Comparison of ENCODE assay signal across 13 cellular contexts in the genomic region with DNA sequence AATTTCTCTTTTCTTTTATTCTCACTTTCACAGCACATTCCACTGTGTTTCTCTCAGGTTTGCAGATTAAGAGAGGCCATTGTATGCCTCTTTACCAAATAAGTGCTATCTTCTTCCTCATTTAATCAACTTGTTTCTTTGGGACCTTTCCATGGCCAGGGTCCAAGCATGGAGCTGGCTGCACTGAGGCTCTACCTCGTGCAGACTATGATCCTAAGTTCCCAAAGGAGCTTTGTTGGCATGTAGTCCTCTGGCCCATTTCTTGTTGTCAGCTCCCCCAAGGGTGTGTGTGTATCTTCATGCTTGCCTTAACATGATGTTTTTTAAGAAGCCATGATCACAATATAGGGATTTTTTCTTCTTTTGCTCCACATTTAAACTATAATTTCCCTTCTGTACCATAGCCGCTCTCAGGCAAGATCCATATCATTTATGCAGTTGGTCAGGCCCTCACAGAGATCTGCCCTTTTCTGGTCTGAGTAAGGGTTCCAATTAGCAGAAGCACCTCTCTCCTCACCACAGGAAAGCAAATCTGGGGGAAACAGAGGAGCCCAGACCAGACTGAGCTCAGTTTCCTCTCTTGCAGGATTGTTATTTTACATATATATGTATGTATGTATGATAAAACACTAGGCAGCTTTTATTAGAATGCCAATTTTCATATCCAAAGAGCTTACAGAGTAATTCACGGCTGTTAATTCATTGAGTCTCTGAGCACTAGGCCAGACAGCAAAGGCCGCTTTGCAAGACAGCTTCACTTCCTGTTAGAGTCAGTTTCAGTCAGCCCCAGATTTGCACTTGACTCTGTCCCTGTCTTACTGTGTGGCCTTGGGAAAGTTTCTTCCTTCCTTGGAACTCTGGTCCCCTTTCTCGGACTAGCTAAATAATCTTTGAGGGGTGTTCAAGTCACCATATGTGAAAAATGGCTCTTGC. TPM values are rescaled to one million over a fixed set of nuclear protein-coding genes. Genes with fewer than 3 reads are reported as not detected.
DNase-seq lines count a peak whose midpoint lies in the region; ATAC-seq and TF ChIP-seq lines count a peak whose summit lies in the region.
"Had no signal": no experiment of that assay in that cellular context is flagged by ENCODE, and none has a peak within 500 bp of the region (broad histone marks: within the 10 kb centered on the region; RNA-seq: fewer than 3 reads in every experiment).

No MANE protein-coding gene starts in this region.

- no peak for TF ChIP-seq CTCF in uterus (IDR thresholded peaks at IDR 0.05)

- no peak for TF ChIP-seq POLR2A in uterus (IDR thresholded peaks at IDR 0.05)

- no peaks in the 10 kb centered on the region for H3K4me1 Mint-ChIP-seq in activated T-cell treated with anti-CD3 and anti-CD28 coated beads, Interleukin-2, amount 50 U/mL, for 72 hours (ENCODE audit: low read depth)
- no peaks in the 10 kb centered on the region for H3K4me1 Mint-ChIP-seq in activated T-cell treated with anti-CD3 and anti-CD28 coated beads, Interleukin-2, amount 50 U/mL, for 24 hours (ENCODE audit: low read depth)
- H3K4me1 Mint-ChIP-seq: T-cell had no signal

- H3K36me3 ChIP-seq in uterus = no peaks in the 10 kb centered on the region

- no peaks in the 10 kb centered on the region for H3K27me3 Mint-ChIP-seq in activated T-cell treated with anti-CD3 and anti-CD28 coated beads, Interleukin-2, amount 50 U/mL, for 72 hours (ENCODE audit: low read depth)
- no peaks in the 10 kb centered on the region for H3K27me3 Mint-ChIP-seq in activated T-cell treated with anti-CD3 and anti-CD28 coated beads, Interleukin-2, amount 50 U/mL, for 24 hours
- H3K27me3 Mint-ChIP-seq: T-cell had no signal

- H3K4me1 ChIP-seq in uterus = no peaks in the 10 kb centered on the region

- DNase-seq in activated T-cell treated with anti-CD3 and anti-CD28 coated beads, Interleukin-2, amount 50 U/mL, for 72 hours = no peak
- DNase-seq in activated T-cell treated with anti-CD3 and anti-CD28 coated beads, Interleukin-2, amount 50 U/mL, for 24 hours = no peak
- DNase-seq in left cardiac atrium (peak; percentile 52), uterus (peak; percentile 32 to 63), activated gamma-delta T cell (lab: John Stamatoyannopoulos, UW) (no peak), SK-N-DZ (ENCODE audit: low spot score) (no peak)
- no peak for DNase-seq in stimulated activated CD8-positive, alpha-beta memory T cell treated with anti-CD3 and anti-CD28 coated beads, Interleukin-4, amount 100 ng/mL, for 48 hours
- DNase-seq: H9, IMR-90, mammary epithelial cell, retina, T-cell had no signal

- H3K27ac ChIP-seq in uterus = peak overlapping the region; percentile 24 to 85

- intact Hi-C loops in left cardiac atrium (cut with DNase I) = no loop called here
- intact Hi-C loops in uterus (cut with DNase I; ENCODE audit: low total_unique reads) = no loop called here

- H3K36me3 Mint-ChIP-seq in activated T-cell treated with anti-CD3 and anti-CD28 coated beads, Interleukin-2, amount 50 U/mL, for 72 hours (ENCODE audit: insufficient read depth in 2 of 2) = peaks cover 2 to 6% of the 10 kb centered on the region in 2 donors
- H3K36me3 Mint-ChIP-seq in activated T-cell treated with anti-CD3 and anti-CD28 coated beads, Interleukin-2, amount 50 U/mL, for 24 hours (ENCODE audit: low read depth) = peaks cover 12% of the 10 kb centered on the region

- H3K4me3 Mint-ChIP-seq in activated T-cell treated with anti-CD3 and anti-CD28 coated beads, Interleukin-2, amount 50 U/mL, for 72 hours = no peak overlapping the region
- H3K4me3 Mint-ChIP-seq in activated T-cell treated with anti-CD3 and anti-CD28 coated beads, Interleukin-2, amount 50 U/mL, for 24 hours = no peak overlapping the region
- H3K4me3 Mint-ChIP-seq: H9, T-cell had no signal

- no peak for ATAC-seq in activated T-cell treated with anti-CD3 and anti-CD28 coated beads, Interleukin-2, amount 50 U/mL, for 72 hours (replicated peaks in 1 of 2)
- ATAC-seq in HG03342 (IDR thresholded peaks at IDR 0.05; ENCODE audit: unreplicated experiment) = peak; percentile 76
- peak in 1 of 2 donors; percentile 52 for ATAC-seq in left cardiac atrium
- ATAC-seq: T-cell had no signal

- H3K4me3 ChIP-seq in uterus = no peak overlapping the region

- H3K9me3 Mint-ChIP-seq in activated T-cell treated with anti-CD3 and anti-CD28 coated beads, Interleukin-2, amount 50 U/mL, for 72 hours = no peaks in the 10 kb centered on the region
- no peaks in the 10 kb centered on the region for H3K9me3 Mint-ChIP-seq in activated T-cell treated with anti-CD3 and anti-CD28 coated beads, Interleukin-2, amount 50 U/mL, for 24 hours
- H3K9me3 Mint-ChIP-seq: H9, T-cell had no signal

- no peaks in the 10 kb centered on the region for H3K27me3 ChIP-seq in uterus

- no peaks in the 10 kb centered on the region for H3K9me3 ChIP-seq in uterus

- peak overlapping the region; percentile 55 for H3K27ac Mint-ChIP-seq in activated T-cell treated with anti-CD3 and anti-CD28 coated beads, Interleukin-2, amount 50 U/mL, for 72 hours
- no peak overlapping the region for H3K27ac Mint-ChIP-seq in activated T-cell treated with anti-CD3 and anti-CD28 coated beads, Interleukin-2, amount 50 U/mL, for 24 hours
- H3K27ac Mint-ChIP-seq: T-cell had no signal

RNA-seq across cellular contexts. Expression of gene CYB5R2, which starts 34.3 kb away (rescaled TPM):
- total RNA-seq in activated T-cell treated with anti-CD3 and anti-CD28 coated beads, Interleukin-2, amount 50 U/mL, for 72 hours = 10 to 100 TPM; 12.8 to 14.8 TPM
- 1 to 10 TPM; 3.3 to 3.7 TPM for total RNA-seq in left cardiac atrium
- total RNA-seq in uterus = 10 to 100 TPM; 10.5 to 29.2 (median 24.1) TPM
- not detected in 2 replicates for polyA plus RNA-seq in SK-N-DZ (2014; cell fraction: cytosol; rRNA removed)
- 0.05 TPM in 1 of 2 replicates, not detected in the other for polyA plus RNA-seq in SK-N-DZ (2014; cell fraction: nucleus; rRNA removed)

Comparison
In these comparisons a context has a peak if more than half of its experiments do, and no peak if none do; other contexts are left out.
1. DNase-seq: peak in left cardiac atrium (single experiment) and uterus (2 of 2); none in activated T-cell treated with anti-CD3 and anti-CD28 coated beads, Interleukin-2, amount 50 U/mL, for 72 hours (0 of 2), activated T-cell treated with anti-CD3 and anti-CD28 coated beads, Interleukin-2, amount 50 U/mL, for 24 hours (single experiment), activated gamma-delta T cell (single experiment), stimulated activated CD8-positive, alpha-beta memory T cell treated with anti-CD3 and anti-CD28 coated beads, Interleukin-4, amount 100 ng/mL, for 48 hours (single experiment) and SK-N-DZ (single experiment).